ENCODE assay signal across 8 cellular contexts in genomic region chr7:92448185-92448747, GRCh38. TPM values are rescaled to one million over a fixed set of nuclear protein-coding genes. Genes with fewer than 3 reads are reported as not detected.
DNase-seq lines count a peak whose midpoint lies in the region; ATAC-seq and TF ChIP-seq lines count a peak whose summit lies in the region.

No MANE protein-coding gene starts in this region.

- TF ChIP-seq CTCF in OCI-LY1 (IDR thresholded peaks at IDR 0.05; ENCODE audit: low read length) = peak; percentile 93
- peak; percentile 50 for TF ChIP-seq CTCF in fibroblast of mammary gland (conservative IDR thresholded peaks at IDR 0.05; ENCODE audit: control insufficient read depth, insufficient read depth, low read depth, low read length)
- TF ChIP-seq CTCF in nephron progenitor cell (IDR thresholded peaks at IDR 0.05) = no peak
- peak; percentile 18 to 27 (median 27) for TF ChIP-seq CTCF in testis (IDR thresholded peaks at IDR 0.05)

- H3K36me3 ChIP-seq in OCI-LY1 (ENCODE audit: insufficient read depth, low read length) (peaks cover 34% of the 10 kb centered on the region; the same call in 1 of the 2 replicates), testis (ENCODE audit: low read depth, missing control alignments) (no peaks in the 10 kb centered on the region)

- ATAC-seq in GM19372 (IDR thresholded peaks at IDR 0.05; ENCODE audit: low read depth, unreplicated experiment) (peak; percentile 44), HG03520 (IDR thresholded peaks at IDR 0.05; ENCODE audit: unreplicated experiment) (peak; percentile 41)

- no peaks in the 10 kb centered on the region for H3K79me2 ChIP-seq in OCI-LY1 (ENCODE audit: insufficient read depth, low read length)

- peak overlapping the region; percentile 84 for H2AFZ ChIP-seq in OCI-LY1 (ENCODE audit: low read length)

- peak overlapping the region; percentile 79 for H3K4me3 ChIP-seq in OCI-LY1 (ENCODE audit: low read depth, low read length, poor library complexity, severe bottlenecking)
- peak overlapping the region; percentile 78 for H3K4me3 ChIP-seq in fibroblast of mammary gland (ENCODE audit: control insufficient read depth, low read depth, low read length)
- H3K4me3 ChIP-seq in testis = peak overlapping the region; percentile 85 to 98

- peaks cover 46% of the 10 kb centered on the region for H3K36me3 Mint-ChIP-seq in activated T-cell treated with anti-CD3 and anti-CD28 coated beads, Interleukin-2, amount 50 U/mL, for 24 hours (ENCODE audit: low read depth)
- peaks cover 14% of the 10 kb centered on the region for H3K36me3 Mint-ChIP-seq in nephron progenitor cell (ENCODE audit: low read depth)

- H4K20me1 ChIP-seq in OCI-LY1 (ENCODE audit: insufficient read depth, low read length) = no peaks in the 10 kb centered on the region

- peaks cover 25% of the 10 kb centered on the region for H3K4me1 Mint-ChIP-seq in activated T-cell treated with anti-CD3 and anti-CD28 coated beads, Interleukin-2, amount 50 U/mL, for 24 hours (ENCODE audit: low read depth)
- H3K4me1 Mint-ChIP-seq in nephron progenitor cell = peaks cover 25% of the 10 kb centered on the region

- H3K9me3 Mint-ChIP-seq in activated T-cell treated with anti-CD3 and anti-CD28 coated beads, Interleukin-2, amount 50 U/mL, for 24 hours = no peaks in the 10 kb centered on the region
- peaks cover 4% of the 10 kb centered on the region for H3K9me3 Mint-ChIP-seq in nephron progenitor cell

- TF ChIP-seq POLR2A in testis (IDR thresholded peaks at IDR 0.05) = no peak

- peaks cover 15% of the 10 kb centered on the region for H3K4me1 ChIP-seq in OCI-LY1 (ENCODE audit: insufficient read depth, low read length, severe bottlenecking)
- peaks cover 10% of the 10 kb centered on the region for H3K4me1 ChIP-seq in testis

- no peaks in the 10 kb centered on the region for H3K9me2 ChIP-seq in OCI-LY1 (ENCODE audit: low read depth, low read length)

- H3K27ac ChIP-seq in OCI-LY1 (ENCODE audit: low read depth, low read length, poor library complexity, severe bottlenecking) = peak overlapping the region; percentile 64
- H3K27ac ChIP-seq in testis = peak overlapping the region; percentile 90 to 91

- WGBS in testis, 2 donors = 0 to 2% methylated on average over 11 of the region's 11 CpGs

- no peaks in the 10 kb centered on the region for H3K27me3 Mint-ChIP-seq in activated T-cell treated with anti-CD3 and anti-CD28 coated beads, Interleukin-2, amount 50 U/mL, for 24 hours
- H3K27me3 Mint-ChIP-seq in nephron progenitor cell (ENCODE audit: low read depth, poor library complexity) = no peaks in the 10 kb centered on the region

- H3K27me3 ChIP-seq in OCI-LY1 (ENCODE audit: insufficient read depth, low read length) (no peaks in the 10 kb centered on the region), testis (no peaks in the 10 kb centered on the region)

- H3K9ac ChIP-seq in OCI-LY1 (ENCODE audit: low read length) = peak overlapping the region; percentile 92

- peaks cover 6% of the 10 kb centered on the region; the same call in 1 of the 2 replicates for H3F3A ChIP-seq in OCI-LY1 (ENCODE audit: insufficient read depth, low read length)

- intact Hi-C loops in testis (cut with DNase I; ENCODE audit: low total_unique reads) = no loop called here

- DNase-seq in COLO829 (ENCODE audit: low spot score) = peak; percentile 59
- DNase-seq in activated T-cell treated with anti-CD3 and anti-CD28 coated beads, Interleukin-2, amount 50 U/mL, for 24 hours = peak; percentile 65
- peak; percentile 62 for DNase-seq in fibroblast of mammary gland (ENCODE audit: low read depth)
- DNase-seq in nephron progenitor cell = peak; percentile 14
- peak; percentile 81 for DNase-seq in testis

- H3K4me3 Mint-ChIP-seq in activated T-cell treated with anti-CD3 and anti-CD28 coated beads, Interleukin-2, amount 50 U/mL, for 24 hours = peak overlapping the region; percentile 78
- peak overlapping the region; percentile 84 for H3K4me3 Mint-ChIP-seq in nephron progenitor cell

- peak overlapping the region; percentile 70 for H3K4me2 ChIP-seq in OCI-LY1 (ENCODE audit: low read length)

- H3K9me3 ChIP-seq in OCI-LY1 (ENCODE audit: low read length) (no peaks in the 10 kb centered on the region), testis (no peaks in the 10 kb centered on the region)

- H3K27ac Mint-ChIP-seq in activated T-cell treated with anti-CD3 and anti-CD28 coated beads, Interleukin-2, amount 50 U/mL, for 24 hours = peak overlapping the region; percentile 93
- peak overlapping the region; percentile 30 for H3K27ac Mint-ChIP-seq in nephron progenitor cell

RNA-seq across cellular contexts. Expression of gene GATAD1, which starts 1.0 kb away (rescaled TPM):
- total RNA-seq in testis = 10 to 100 TPM; 65.5 to 71.7 TPM
- 22.7 TPM for polyA plus RNA-seq in testis (ENCODE audit: insufficient read depth, low read depth, low replicate concordance)

RNA-seq across cellular contexts. Expression of gene ERVW-1, which starts 29.5 kb away (rescaled TPM):
- 10 to 100 TPM in 1 of 2 donors, 1 to 10 TPM in 1; 7.5 to 16.5 TPM for total RNA-seq in testis
- 17.5 TPM for polyA plus RNA-seq in testis (ENCODE audit: insufficient read depth, low read depth, low replicate concordance)

Comparison
In these comparisons a context has a peak if more than half of its experiments do, and no peak if none do; other contexts are left out.
1. Peak in every context shown above with its lines: DNase-seq, ATAC-seq, H3K4me3 ChIP-seq and H3K27ac ChIP-seq.
2. DNase-seq: peak in every context shown above with its lines; median percentile 81 in testis; 65 in activated T-cell treated with anti-CD3 and anti-CD28 coated beads, Interleukin-2, amount 50 U/mL, for 24 hours; 62 in fibroblast of mammary gland; 59 in COLO829; 14 in nephron progenitor cell.